1 cellular context compared by ENCODE assay signal in the genomic region with DNA sequence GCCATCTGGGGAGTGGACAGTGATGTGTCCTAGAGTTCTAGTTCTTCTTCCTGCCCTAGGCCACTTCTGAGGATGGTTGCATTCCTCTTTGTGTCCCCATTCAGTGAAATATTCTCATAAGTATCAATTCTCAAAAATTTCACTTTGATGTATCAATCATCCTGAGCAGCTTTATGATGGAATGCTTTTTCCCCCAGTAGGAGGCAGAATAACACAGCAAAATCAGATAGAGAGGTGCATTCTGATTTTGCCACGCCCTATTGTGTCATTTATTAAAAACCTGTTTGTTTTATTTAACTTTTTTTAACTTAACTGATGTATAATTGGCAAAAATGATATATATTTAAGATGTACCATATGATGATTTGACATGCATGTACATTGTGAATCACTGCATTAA.
TF ChIP-seq lines count a peak whose summit lies in the region.

No MANE protein-coding gene starts in this region.

TF ChIP-seq in H1, 55 proteins besides CTCF, POLR2A, EP300 and RAD21 (continued from another document):
- TF ChIP-seq, protein P1, sequence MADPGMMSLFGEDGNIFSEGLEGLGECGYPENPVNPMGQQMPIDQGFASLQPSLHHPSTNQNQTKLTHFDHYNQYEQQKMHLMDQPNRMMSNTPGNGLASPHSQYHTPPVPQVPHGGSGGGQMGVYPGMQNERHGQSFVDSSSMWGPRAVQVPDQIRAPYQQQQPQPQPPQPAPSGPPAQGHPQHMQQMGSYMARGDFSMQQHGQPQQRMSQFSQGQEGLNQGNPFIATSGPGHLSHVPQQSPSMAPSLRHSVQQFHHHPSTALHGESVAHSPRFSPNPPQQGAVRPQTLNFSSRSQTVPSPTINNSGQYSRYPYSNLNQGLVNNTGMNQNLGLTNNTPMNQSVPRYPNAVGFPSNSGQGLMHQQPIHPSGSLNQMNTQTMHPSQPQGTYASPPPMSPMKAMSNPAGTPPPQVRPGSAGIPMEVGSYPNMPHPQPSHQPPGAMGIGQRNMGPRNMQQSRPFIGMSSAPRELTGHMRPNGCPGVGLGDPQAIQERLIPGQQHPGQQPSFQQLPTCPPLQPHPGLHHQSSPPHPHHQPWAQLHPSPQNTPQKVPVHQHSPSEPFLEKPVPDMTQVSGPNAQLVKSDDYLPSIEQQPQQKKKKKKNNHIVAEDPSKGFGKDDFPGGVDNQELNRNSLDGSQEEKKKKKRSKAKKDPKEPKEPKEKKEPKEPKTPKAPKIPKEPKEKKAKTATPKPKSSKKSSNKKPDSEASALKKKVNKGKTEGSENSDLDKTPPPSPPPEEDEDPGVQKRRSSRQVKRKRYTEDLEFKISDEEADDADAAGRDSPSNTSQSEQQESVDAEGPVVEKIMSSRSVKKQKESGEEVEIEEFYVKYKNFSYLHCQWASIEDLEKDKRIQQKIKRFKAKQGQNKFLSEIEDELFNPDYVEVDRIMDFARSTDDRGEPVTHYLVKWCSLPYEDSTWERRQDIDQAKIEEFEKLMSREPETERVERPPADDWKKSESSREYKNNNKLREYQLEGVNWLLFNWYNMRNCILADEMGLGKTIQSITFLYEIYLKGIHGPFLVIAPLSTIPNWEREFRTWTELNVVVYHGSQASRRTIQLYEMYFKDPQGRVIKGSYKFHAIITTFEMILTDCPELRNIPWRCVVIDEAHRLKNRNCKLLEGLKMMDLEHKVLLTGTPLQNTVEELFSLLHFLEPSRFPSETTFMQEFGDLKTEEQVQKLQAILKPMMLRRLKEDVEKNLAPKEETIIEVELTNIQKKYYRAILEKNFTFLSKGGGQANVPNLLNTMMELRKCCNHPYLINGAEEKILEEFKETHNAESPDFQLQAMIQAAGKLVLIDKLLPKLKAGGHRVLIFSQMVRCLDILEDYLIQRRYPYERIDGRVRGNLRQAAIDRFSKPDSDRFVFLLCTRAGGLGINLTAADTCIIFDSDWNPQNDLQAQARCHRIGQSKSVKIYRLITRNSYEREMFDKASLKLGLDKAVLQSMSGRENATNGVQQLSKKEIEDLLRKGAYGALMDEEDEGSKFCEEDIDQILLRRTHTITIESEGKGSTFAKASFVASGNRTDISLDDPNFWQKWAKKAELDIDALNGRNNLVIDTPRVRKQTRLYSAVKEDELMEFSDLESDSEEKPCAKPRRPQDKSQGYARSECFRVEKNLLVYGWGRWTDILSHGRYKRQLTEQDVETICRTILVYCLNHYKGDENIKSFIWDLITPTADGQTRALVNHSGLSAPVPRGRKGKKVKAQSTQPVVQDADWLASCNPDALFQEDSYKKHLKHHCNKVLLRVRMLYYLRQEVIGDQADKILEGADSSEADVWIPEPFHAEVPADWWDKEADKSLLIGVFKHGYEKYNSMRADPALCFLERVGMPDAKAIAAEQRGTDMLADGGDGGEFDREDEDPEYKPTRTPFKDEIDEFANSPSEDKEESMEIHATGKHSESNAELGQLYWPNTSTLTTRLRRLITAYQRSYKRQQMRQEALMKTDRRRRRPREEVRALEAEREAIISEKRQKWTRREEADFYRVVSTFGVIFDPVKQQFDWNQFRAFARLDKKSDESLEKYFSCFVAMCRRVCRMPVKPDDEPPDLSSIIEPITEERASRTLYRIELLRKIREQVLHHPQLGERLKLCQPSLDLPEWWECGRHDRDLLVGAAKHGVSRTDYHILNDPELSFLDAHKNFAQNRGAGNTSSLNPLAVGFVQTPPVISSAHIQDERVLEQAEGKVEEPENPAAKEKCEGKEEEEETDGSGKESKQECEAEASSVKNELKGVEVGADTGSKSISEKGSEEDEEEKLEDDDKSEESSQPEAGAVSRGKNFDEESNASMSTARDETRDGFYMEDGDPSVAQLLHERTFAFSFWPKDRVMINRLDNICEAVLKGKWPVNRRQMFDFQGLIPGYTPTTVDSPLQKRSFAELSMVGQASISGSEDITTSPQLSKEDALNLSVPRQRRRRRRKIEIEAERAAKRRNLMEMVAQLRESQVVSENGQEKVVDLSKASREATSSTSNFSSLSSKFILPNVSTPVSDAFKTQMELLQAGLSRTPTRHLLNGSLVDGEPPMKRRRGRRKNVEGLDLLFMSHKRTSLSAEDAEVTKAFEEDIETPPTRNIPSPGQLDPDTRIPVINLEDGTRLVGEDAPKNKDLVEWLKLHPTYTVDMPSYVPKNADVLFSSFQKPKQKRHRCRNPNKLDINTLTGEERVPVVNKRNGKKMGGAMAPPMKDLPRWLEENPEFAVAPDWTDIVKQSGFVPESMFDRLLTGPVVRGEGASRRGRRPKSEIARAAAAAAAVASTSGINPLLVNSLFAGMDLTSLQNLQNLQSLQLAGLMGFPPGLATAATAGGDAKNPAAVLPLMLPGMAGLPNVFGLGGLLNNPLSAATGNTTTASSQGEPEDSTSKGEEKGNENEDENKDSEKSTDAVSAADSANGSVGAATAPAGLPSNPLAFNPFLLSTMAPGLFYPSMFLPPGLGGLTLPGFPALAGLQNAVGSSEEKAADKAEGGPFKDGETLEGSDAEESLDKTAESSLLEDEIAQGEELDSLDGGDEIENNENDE (IDR thresholded peaks at IDR 0.05; ENCODE audit: insufficient replicate concordance, low read length): no peak
- TF ChIP-seq PHF8 (conservative IDR thresholded peaks at IDR 0.05; ENCODE audit: low read depth, low read length) (no peak), KDM5A (IDR thresholded peaks at IDR 0.05; ENCODE audit: low read length) (no peak), EGR1 (IDR thresholded peaks at IDR 0.05; ENCODE audit: borderline replicate concordance, low read depth, low read length) (no peak), HDAC2 (IDR thresholded peaks at IDR 0.05; ENCODE audit: borderline replicate concordance in 1 of 2, low read depth in 2 of 2, low read length in 2 of 2) (no peak), RBBP5 (IDR thresholded peaks at IDR 0.05; ENCODE audit: borderline replicate concordance, low read depth, low read length) (no peak), TEAD4 (IDR thresholded peaks at IDR 0.05; ENCODE audit: low read depth, low read length) (no peak), TAF7 (optimal IDR thresholded peaks at IDR 0.05; ENCODE audit: borderline replicate concordance, low read depth, low read length) (no peak), SP4 (IDR thresholded peaks at IDR 0.05; ENCODE audit: low read length) (no peak), GTF2F1 (IDR thresholded peaks at IDR 0.05; ENCODE audit: borderline replicate concordance, low read depth, low read length) (no peak), SIX5 (IDR thresholded peaks at IDR 0.05; ENCODE audit: low read depth, low read length) (no peak), NANOG (IDR thresholded peaks at IDR 0.05; ENCODE audit: insufficient read depth, low read depth, low read length, poor library complexity, severe bottlenecking) (no peak)
- TF ChIP-seq, protein P2, sequence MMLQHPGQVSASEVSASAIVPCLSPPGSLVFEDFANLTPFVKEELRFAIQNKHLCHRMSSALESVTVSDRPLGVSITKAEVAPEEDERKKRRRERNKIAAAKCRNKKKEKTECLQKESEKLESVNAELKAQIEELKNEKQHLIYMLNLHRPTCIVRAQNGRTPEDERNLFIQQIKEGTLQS (IDR thresholded peaks at IDR 0.05; ENCODE audit: insufficient read depth, low read depth, low read length): no peak
